19 cellular contexts compared by ENCODE assay signal in the genomic region with DNA sequence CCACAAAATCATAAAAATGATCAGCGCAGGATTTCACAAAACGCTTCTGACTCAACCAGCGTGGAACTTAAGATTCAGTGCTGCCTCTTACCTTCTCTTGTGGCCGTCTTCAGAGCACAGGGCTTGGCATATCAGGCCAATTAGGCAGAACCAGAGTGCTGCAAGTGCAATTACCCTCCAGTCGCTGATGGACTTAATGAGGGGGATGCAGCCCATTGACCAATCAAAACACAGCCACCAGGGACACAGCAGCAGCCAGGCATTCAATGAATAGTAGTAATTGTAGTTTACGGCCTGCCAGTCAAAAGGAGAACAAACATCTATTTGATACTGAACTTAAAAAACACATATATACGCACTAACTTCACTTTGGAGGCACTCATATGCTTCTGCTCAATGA. TPM values are rescaled to one million over a fixed set of nuclear protein-coding genes. Genes with fewer than 3 reads are reported as not detected.
DNase-seq lines count a peak whose midpoint lies in the region; ATAC-seq and TF ChIP-seq lines count a peak whose summit lies in the region.
"Had no signal": no experiment of that assay in that cellular context is flagged by ENCODE, and none has a peak within 500 bp of the region (broad histone marks: within the 10 kb centered on the region; RNA-seq: fewer than 3 reads in every experiment).

No MANE protein-coding gene starts in this region.

- no peak for TF ChIP-seq CTCF in natural killer cell (IDR thresholded peaks at IDR 0.05)

- DNase-seq in C1 segment of cervical spinal cord (lab: John Stamatoyannopoulos, UW) (peak in 8 of 14 donors; percentile 12 to 59 (median 30)), NCI-H146 treated with DMSO at 0.1 percent for 48 hours (lab: John Stamatoyannopoulos, UW; ENCODE audit: unreplicated experiment) (peak; percentile 56), anterior cingulate cortex (lab: John Stamatoyannopoulos, UW) (peak in 46 of 58 donors; percentile 12 to 80 (median 46)), midbrain (lab: John Stamatoyannopoulos, UW) (peak; percentile 57), activated gamma-delta T cell treated with Interleukin-2 at 50 U/mL for 16 hours (no peak), SIG-M5 (lab: John Stamatoyannopoulos, UW) (no peak), natural killer cell (no peak)
- no peak for DNase-seq in activated naive CD8-positive, alpha-beta T cell treated with anti-CD3 and anti-CD28 coated beads for 36 hours
- DNase-seq: activated T-cell treated with anti-CD3 and anti-CD28 coated beads, Interleukin-2, amount 50 U/mL, for 72 hours; body of pancreas; Calu3; heart right ventricle; NCI-H1048; NCI-H446 treated with DMSO at 0.1 percent for 48 hours; right lobe of liver; RPMI8226; uterus had no signal

- no peaks in the 10 kb centered on the region for H3K9me3 Mint-ChIP-seq in activated naive CD8-positive, alpha-beta T cell treated with anti-CD3 and anti-CD28 coated beads for 36 hours
- H3K9me3 Mint-ChIP-seq in natural killer cell = no peaks in the 10 kb centered on the region
- H3K9me3 Mint-ChIP-seq: activated naive CD4-positive, alpha-beta T cell treated with anti-CD3 and anti-CD28 coated beads, Interleukin-2, amount 50 U/mL, for 72 hours; activated T-cell treated with anti-CD3 and anti-CD28 coated beads, Interleukin-2, amount 50 U/mL, for 72 hours had no signal

- no peak overlapping the region for H3K4me3 Mint-ChIP-seq in activated naive CD8-positive, alpha-beta T cell treated with anti-CD3 and anti-CD28 coated beads for 36 hours
- no peak overlapping the region for H3K4me3 Mint-ChIP-seq in natural killer cell
- H3K4me3 Mint-ChIP-seq: activated T-cell treated with anti-CD3 and anti-CD28 coated beads, Interleukin-2, amount 50 U/mL, for 72 hours had no signal

- H3K27ac Mint-ChIP-seq in activated naive CD8-positive, alpha-beta T cell treated with anti-CD3 and anti-CD28 coated beads for 36 hours = no peak overlapping the region
- no peak overlapping the region for H3K27ac Mint-ChIP-seq in natural killer cell
- H3K27ac Mint-ChIP-seq: activated naive CD4-positive, alpha-beta T cell treated with anti-CD3 and anti-CD28 coated beads, Interleukin-2, amount 50 U/mL, for 72 hours; activated T-cell treated with anti-CD3 and anti-CD28 coated beads, Interleukin-2, amount 50 U/mL, for 72 hours had no signal

- intact Hi-C loops in natural killer cell (cut with micrococcal nuclease) = no loop called here

- H3K36me3 Mint-ChIP-seq in activated naive CD8-positive, alpha-beta T cell treated with anti-CD3 and anti-CD28 coated beads for 36 hours = peaks cover 7% of the 10 kb centered on the region
- peaks cover 13% of the 10 kb centered on the region for H3K36me3 Mint-ChIP-seq in natural killer cell

- H3K4me1 Mint-ChIP-seq in activated naive CD8-positive, alpha-beta T cell treated with anti-CD3 and anti-CD28 coated beads for 36 hours = no peaks in the 10 kb centered on the region
- H3K4me1 Mint-ChIP-seq in natural killer cell = peaks cover 5 to 6% of the 10 kb centered on the region in 2 donors

- H3K27me3 Mint-ChIP-seq in activated naive CD8-positive, alpha-beta T cell treated with anti-CD3 and anti-CD28 coated beads for 36 hours = no peaks in the 10 kb centered on the region
- no peaks in the 10 kb centered on the region for H3K27me3 Mint-ChIP-seq in natural killer cell (ENCODE audit: low read depth in 2 of 2)

- ATAC-seq in natural killer cell = no peak
- ATAC-seq: A549; activated naive CD4-positive, alpha-beta T cell treated with anti-CD3 and anti-CD28 coated beads, Interleukin-2, amount 50 U/mL, for 72 hours; activated T-cell treated with anti-CD3 and anti-CD28 coated beads, Interleukin-2, amount 50 U/mL, for 72 hours; body of pancreas; heart right ventricle; right lobe of liver had no signal

RNA-seq across cellular contexts. Expression of gene TMTC4, which starts 38.2 kb away (rescaled TPM):
- total RNA-seq in activated naive CD8-positive, alpha-beta T cell treated with anti-CD3 and anti-CD28 coated beads for 36 hours = 10 to 100 TPM; 13.4 to 16.8 TPM
- total RNA-seq in natural killer cell = 10 to 100 TPM; 16.2 to 24.9 (median 17.3) TPM

RNA-seq across cellular contexts. Expression of gene GGACT, which starts 47.9 kb away (rescaled TPM):
- total RNA-seq in activated naive CD8-positive, alpha-beta T cell treated with anti-CD3 and anti-CD28 coated beads for 36 hours = 1 to 10 TPM; 5.3 to 6.3 TPM
- total RNA-seq in natural killer cell = 10 to 100 TPM in 2 of 3 donors, 1 to 10 TPM in 1; 8.8 to 16.4 (median 15.1) TPM

Comparison
In these comparisons a context has a peak if more than half of its experiments do, and no peak if none do; other contexts are left out.
1. DNase-seq: peak in C1 segment of cervical spinal cord (8 of 14), NCI-H146 treated with DMSO at 0.1 percent for 48 hours (single experiment), anterior cingulate cortex (46 of 58) and midbrain (single experiment); none in activated naive CD8-positive, alpha-beta T cell treated with anti-CD3 and anti-CD28 coated beads for 36 hours (single experiment), activated gamma-delta T cell treated with Interleukin-2 at 50 U/mL for 16 hours (single experiment), SIG-M5 (single experiment) and natural killer cell (single experiment).